13 cellular contexts compared by ENCODE assay signal in the genomic region with DNA sequence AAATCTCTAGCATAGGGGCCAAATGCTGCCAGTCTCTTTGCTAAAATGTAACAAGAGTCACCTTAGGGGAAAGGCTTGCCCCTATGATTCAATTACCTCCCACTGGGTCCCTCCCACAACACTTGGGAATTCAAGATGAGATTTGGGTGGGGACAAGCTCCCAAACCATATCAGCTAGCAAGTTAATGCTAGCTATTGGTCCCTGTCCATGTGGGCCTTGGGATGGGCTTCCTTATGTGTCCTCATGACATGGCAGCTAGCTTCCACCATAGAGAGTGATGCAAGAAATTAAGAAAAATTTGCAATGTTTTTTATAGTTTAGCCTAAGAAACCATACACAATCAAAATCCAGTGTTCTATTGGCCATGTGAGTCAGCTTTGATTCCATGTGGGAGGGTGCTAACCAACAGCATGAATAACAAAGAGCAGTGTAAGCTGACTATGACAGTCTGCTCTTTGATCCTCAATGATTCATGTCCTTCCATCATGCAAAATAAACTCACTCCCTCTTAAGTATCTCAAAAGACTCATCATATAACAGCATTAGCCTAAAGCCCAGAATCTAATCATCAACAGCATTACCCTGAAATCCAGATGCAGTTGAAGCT. TPM values are rescaled to one million over a fixed set of nuclear protein-coding genes. Genes with fewer than 3 reads are reported as not detected.
DNase-seq lines count a peak whose midpoint lies in the region; ATAC-seq and TF ChIP-seq lines count a peak whose summit lies in the region.
"Had no signal": no experiment of that assay in that cellular context is flagged by ENCODE, and none has a peak within 500 bp of the region (broad histone marks: within the 10 kb centered on the region; RNA-seq: fewer than 3 reads in every experiment).

No MANE protein-coding gene starts in this region.

- H3K27ac Mint-ChIP-seq in activated naive CD8-positive, alpha-beta T cell treated with anti-CD3 and anti-CD28 coated beads for 36 hours = peak overlapping the region; percentile 17
- H3K27ac Mint-ChIP-seq: CD4-positive, CD25-positive, alpha-beta regulatory T cell had no signal

- no peaks in the 10 kb centered on the region for H3K9me3 ChIP-seq in thyroid gland

- H3K4me1 Mint-ChIP-seq in activated naive CD8-positive, alpha-beta T cell treated with anti-CD3 and anti-CD28 coated beads for 36 hours = peaks cover 12% of the 10 kb centered on the region
- H3K4me1 Mint-ChIP-seq: CD4-positive, CD25-positive, alpha-beta regulatory T cell had no signal

- H3K4me3 Mint-ChIP-seq in activated naive CD8-positive, alpha-beta T cell treated with anti-CD3 and anti-CD28 coated beads for 36 hours = no peak overlapping the region
- H3K4me3 Mint-ChIP-seq: CD4-positive, CD25-positive, alpha-beta regulatory T cell had no signal

- H3K27ac ChIP-seq in thyroid gland = no peak overlapping the region

- TF ChIP-seq POLR2A in thyroid gland (IDR thresholded peaks at IDR 0.05) = no peak

- no peaks in the 10 kb centered on the region for H3K4me1 ChIP-seq in thyroid gland

- no peaks in the 10 kb centered on the region for H3K36me3 ChIP-seq in thyroid gland

- H3K27me3 Mint-ChIP-seq in activated naive CD8-positive, alpha-beta T cell treated with anti-CD3 and anti-CD28 coated beads for 36 hours = no peaks in the 10 kb centered on the region

- peaks cover 3% of the 10 kb centered on the region for H3K36me3 Mint-ChIP-seq in activated naive CD8-positive, alpha-beta T cell treated with anti-CD3 and anti-CD28 coated beads for 36 hours

- intact Hi-C loops in thyroid gland (cut with DNase I) = no loop called here

- peak; percentile 41 for DNase-seq in AG10803 (ENCODE audit: low read depth)
- peak; percentile 31 for DNase-seq in GM03348 (ENCODE audit: low spot score)
- no peak for DNase-seq in activated naive CD8-positive, alpha-beta T cell treated with anti-CD3 and anti-CD28 coated beads for 36 hours
- peak; percentile 72 for DNase-seq in kidney tubule cell (ENCODE audit: low spot score)
- DNase-seq in NCI-H128 (lab: John Stamatoyannopoulos, UW; ENCODE audit: unreplicated experiment) = no peak
- DNase-seq in NOMO-1 treated with DMSO at 0.1 percent for 48 hours (lab: John Stamatoyannopoulos, UW; ENCODE audit: unreplicated experiment) = no peak
- no peak for DNase-seq in thyroid gland
- DNase-seq: CD4-positive, CD25-positive, alpha-beta regulatory T cell; cerebellar nuclear complex; NCI-H1417 treated with DMSO at 0.1 percent for 48 hours; NCI-H526 treated with DMSO at 0.1 percent for 48 hours had no signal

- peaks cover 33% of the 10 kb centered on the region for H3K9me3 Mint-ChIP-seq in activated naive CD8-positive, alpha-beta T cell treated with anti-CD3 and anti-CD28 coated beads for 36 hours

- no peak for ATAC-seq in GM19397 (IDR thresholded peaks at IDR 0.05; ENCODE audit: unreplicated experiment)

- no peak for TF ChIP-seq CTCF in AG10803 (conservative IDR thresholded peaks at IDR 0.05; ENCODE audit: low read length)
- no peak for TF ChIP-seq CTCF in thyroid gland (IDR thresholded peaks at IDR 0.05)

- H3K27me3 ChIP-seq in thyroid gland = no peaks in the 10 kb centered on the region

- H3K4me3 ChIP-seq in AG10803 (ENCODE audit: low read length) (no peak overlapping the region), thyroid gland (replicated peaks in 1 of 3) (no peak overlapping the region)

RNA-seq across cellular contexts. Expression of a gene that starts 21.7 kb away (rescaled TPM):
- total RNA-seq in activated naive CD8-positive, alpha-beta T cell treated with anti-CD3 and anti-CD28 coated beads for 36 hours = not detected
- total RNA-seq in thyroid gland = 1 to 10 TPM in 1 of 4 donors, under 1 TPM in 1, not detected in 2; 0.63 to 1.2 TPM
- total RNA-seq: lung microvascular endothelial cell had no signal

Comparison
In these comparisons a context has a peak if more than half of its experiments do, and no peak if none do; other contexts are left out.
1. DNase-seq: peak in AG10803 (single experiment), GM03348 (single experiment) and kidney tubule cell (single experiment); none in activated naive CD8-positive, alpha-beta T cell treated with anti-CD3 and anti-CD28 coated beads for 36 hours (single experiment), NCI-H128 (single experiment), NOMO-1 treated with DMSO at 0.1 percent for 48 hours (single experiment) and thyroid gland (0 of 2).